Comparison of ENCODE assay signal across 8 cellular contexts in the genomic region with DNA sequence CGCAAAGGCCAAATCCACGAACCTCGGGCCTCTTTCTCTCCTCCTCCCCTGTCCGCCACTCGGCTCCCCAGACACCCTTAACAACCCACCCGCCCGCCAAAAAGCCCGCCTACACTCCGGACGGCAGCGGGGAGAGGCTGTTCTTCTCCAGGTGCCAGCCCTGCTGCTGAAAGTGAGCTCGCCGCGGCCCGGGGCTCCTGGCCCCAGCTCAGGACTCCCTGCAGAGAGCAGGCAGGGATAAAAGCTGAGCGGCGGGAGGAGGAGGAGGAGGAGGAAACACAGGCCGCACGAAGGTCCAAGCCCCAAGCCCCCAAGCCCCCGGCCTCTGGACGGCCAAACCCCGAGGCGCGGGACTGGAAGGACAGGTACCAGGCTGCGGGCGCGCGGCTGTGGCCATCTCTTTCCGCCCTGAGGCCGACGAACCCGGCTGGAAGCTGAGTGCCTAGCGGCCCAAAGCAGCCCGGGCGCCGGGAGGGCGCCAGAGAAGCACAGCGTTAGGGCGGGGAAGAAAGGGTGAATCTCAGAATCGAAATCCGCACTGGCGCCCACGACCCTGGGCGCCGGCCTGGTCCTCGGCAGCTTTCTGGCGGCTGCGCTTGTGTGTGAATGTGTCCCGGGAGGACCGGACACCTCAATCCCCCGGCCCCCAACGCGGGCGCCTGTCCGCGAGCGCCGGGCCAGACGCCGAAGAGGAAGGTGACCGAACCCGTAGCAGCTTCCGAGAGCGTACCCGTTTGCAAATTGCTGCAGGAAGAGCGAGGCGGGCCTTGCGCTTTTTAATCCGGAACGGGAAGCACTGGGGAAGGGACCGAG. TPM values are rescaled to one million over a fixed set of nuclear protein-coding genes. Genes with fewer than 3 reads are reported as not detected.
A peak's percentile ranks its signal among the peaks of the same experiment; 100 is the strongest.
DNase-seq lines count a peak whose midpoint lies in the region; ATAC-seq and TF ChIP-seq lines count a peak whose summit lies in the region.

No MANE protein-coding gene starts in this region.

- H3K4me1 ChIP-seq in CD8-positive, alpha-beta memory T cell (ENCODE audit: insufficient read depth, low read length) = peaks cover 70% of the 10 kb centered on the region
- peaks cover 49% of the 10 kb centered on the region for H3K4me1 ChIP-seq in lower lobe of right lung

- H3K27me3 ChIP-seq in CD8-positive, alpha-beta memory T cell (ENCODE audit: insufficient read depth, low read length, poor library complexity, severe bottlenecking) = peaks cover 98% of the 10 kb centered on the region
- H3K27me3 ChIP-seq in MG63 (no peaks in the 10 kb centered on the region), lower lobe of right lung (ENCODE audit: low read depth) (peaks cover 99% of the 10 kb centered on the region)

- peaks cover 52 to 84% (median 73%) of the 10 kb centered on the region in 3 donors for H3K4me1 Mint-ChIP-seq in CD8-positive, alpha-beta memory T cell
- H3K4me1 Mint-ChIP-seq in type B pancreatic cell (ENCODE audit: unreplicated experiment) = peaks cover 21% of the 10 kb centered on the region

- no peaks in the 10 kb centered on the region for H3K9me3 ChIP-seq in CD8-positive, alpha-beta memory T cell (ENCODE audit: low read length)
- H3K9me3 ChIP-seq in MG63 (no peaks in the 10 kb centered on the region), lower lobe of right lung (no peaks in the 10 kb centered on the region)

- peak overlapping the region in 4 of 8 donors; percentile 61 to 88 (median 86) for H3K27ac Mint-ChIP-seq in CD8-positive, alpha-beta memory T cell
- H3K27ac Mint-ChIP-seq in type B pancreatic cell = no peak overlapping the region

- peak overlapping the region; percentile 39 for H3K4me3 ChIP-seq in CD8-positive, alpha-beta memory T cell (ENCODE audit: low read length)
- peak overlapping the region; percentile 68 for H3K4me3 ChIP-seq in MG63
- H3K4me3 ChIP-seq in lower lobe of right lung = peak overlapping the region; percentile 57

- peak overlapping the region; percentile 77 to 87 (median 81) for H3K4me3 Mint-ChIP-seq in CD8-positive, alpha-beta memory T cell
- H3K4me3 Mint-ChIP-seq in type B pancreatic cell = peak overlapping the region; percentile 85

- peak in 1 of 2 donors; percentile 24 for ATAC-seq in lower lobe of right lung
- ATAC-seq in GM21576 (IDR thresholded peaks at IDR 0.05; ENCODE audit: unreplicated experiment) = no peak
- ATAC-seq in GM18858 (IDR thresholded peaks at IDR 0.05; ENCODE audit: unreplicated experiment) = no peak

- intact Hi-C loops in lower lobe of right lung (cut with DNase I) = no loop called here

- DNase-seq in CD8-positive, alpha-beta memory T cell = no peak
- DNase-seq in MG63 = peak; percentile 74
- DNase-seq in caudate nucleus (lab: John Stamatoyannopoulos, UW) = peak in 1 of 61 donors; percentile 48
- peak; percentile 63 for DNase-seq in lower lobe of right lung
- peak; percentile 73 for DNase-seq in type B pancreatic cell (ENCODE audit: extremely low spot score, unreplicated experiment)
- DNase-seq in HK-2 (ENCODE audit: unreplicated experiment) = no peak

- no peaks in the 10 kb centered on the region for H3K36me3 ChIP-seq in CD8-positive, alpha-beta memory T cell (ENCODE audit: insufficient read depth, low read length)
- H3K36me3 ChIP-seq in MG63 = peaks cover 12% of the 10 kb centered on the region
- no peaks in the 10 kb centered on the region for H3K36me3 ChIP-seq in lower lobe of right lung

- no peak for TF ChIP-seq CTCF in lower lobe of right lung (IDR thresholded peaks at IDR 0.05)
- TF ChIP-seq CTCF in type B pancreatic cell (conservative IDR thresholded peaks at IDR 0.05) = peak; percentile 17

- peaks cover 4 to 63% (median 48%) of the 10 kb centered on the region in 5 donors for H3K9me3 Mint-ChIP-seq in CD8-positive, alpha-beta memory T cell
- no peaks in the 10 kb centered on the region for H3K9me3 Mint-ChIP-seq in type B pancreatic cell

- POLR2A ChIA-PET in CD8-positive, alpha-beta memory T cell (lab: Charles Lee) = no interaction called here

- no peak overlapping the region for H3K27ac ChIP-seq in CD8-positive, alpha-beta memory T cell (ENCODE audit: low read depth, low read length)
- peak overlapping the region; percentile 3 for H3K27ac ChIP-seq in caudate nucleus (ENCODE audit: low read depth, low read length)
- peak overlapping the region; percentile 78 for H3K27ac ChIP-seq in lower lobe of right lung

- CTCF ChIA-PET in CD8-positive, alpha-beta memory T cell (lab: Charles Lee) = interaction anchor here (1.1 kb wide), 1 partner anchor 543 kb away, joined by 3 read pairs; no protein-coding TSS in a partner anchor

- peaks cover 0 to 9% (median 3%) of the 10 kb centered on the region in 3 donors for H3K36me3 Mint-ChIP-seq in CD8-positive, alpha-beta memory T cell
- H3K36me3 Mint-ChIP-seq in type B pancreatic cell = no peaks in the 10 kb centered on the region

- H3K27me3 Mint-ChIP-seq in CD8-positive, alpha-beta memory T cell = peaks cover 88 to 96% of the 10 kb centered on the region in 2 donors
- H3K27me3 Mint-ChIP-seq in type B pancreatic cell = peaks cover 98% of the 10 kb centered on the region

RNA-seq across cellular contexts. Expression of a gene that starts 3.2 kb away (rescaled TPM):
- under 1 TPM in 1 of 2 experiments, not detected in 1; 0.24 TPM for total RNA-seq in CD8-positive, alpha-beta memory T cell
- polyA plus RNA-seq in CD8-positive, alpha-beta memory T cell = 0.61 TPM
- 36.5 and 44.1 TPM in 2 replicates for total RNA-seq in MG63 (2014; rRNA removed; shearing (Covaris generic); ENCODE audit: low replicate concordance)
- total RNA-seq in lower lobe of right lung (15.0 TPM), type B pancreatic cell (ENCODE audit: low replicate concordance) (0.48 and 6.3 TPM in 2 replicates)

Comparison
In these comparisons a context has a peak if more than half of its experiments do, and no peak if none do; other contexts are left out.
1. DNase-seq: peak in MG63 (single experiment), lower lobe of right lung (single experiment) and type B pancreatic cell (single experiment); none in CD8-positive, alpha-beta memory T cell (0 of 5) and HK-2 (single experiment).
2. Peak in every context shown above with its lines, with median percentiles within 50 percentile points of each other: H3K4me3 ChIP-seq.